In the genomic region with DNA sequence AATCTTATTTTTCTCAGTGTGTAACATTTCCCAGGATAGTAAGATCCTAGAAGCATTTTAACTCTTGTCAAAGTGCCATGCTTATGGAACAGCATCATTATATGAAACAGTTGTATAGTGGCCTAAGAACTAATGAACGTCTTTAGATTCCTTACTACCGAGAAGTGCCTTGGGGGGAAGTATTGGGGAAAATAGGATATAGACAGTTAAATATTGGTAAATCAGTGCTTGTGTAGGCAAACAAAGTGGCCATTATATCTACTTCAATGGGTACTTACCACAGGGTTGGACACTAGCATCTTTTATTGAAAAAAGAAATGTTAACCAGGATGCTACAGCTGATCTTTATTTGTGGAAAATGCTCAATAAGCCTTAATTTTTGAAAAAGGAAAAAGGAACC, we compare ENCODE assay signal across 1 cellular context.
TF ChIP-seq lines count a peak whose summit lies in the region.

No MANE protein-coding gene starts in this region.

TF ChIP-seq in GM23338, 12 proteins besides CTCF, POLR2A, EP300 and RAD21 (continued from another document):
- TF ChIP-seq, protein P1, sequence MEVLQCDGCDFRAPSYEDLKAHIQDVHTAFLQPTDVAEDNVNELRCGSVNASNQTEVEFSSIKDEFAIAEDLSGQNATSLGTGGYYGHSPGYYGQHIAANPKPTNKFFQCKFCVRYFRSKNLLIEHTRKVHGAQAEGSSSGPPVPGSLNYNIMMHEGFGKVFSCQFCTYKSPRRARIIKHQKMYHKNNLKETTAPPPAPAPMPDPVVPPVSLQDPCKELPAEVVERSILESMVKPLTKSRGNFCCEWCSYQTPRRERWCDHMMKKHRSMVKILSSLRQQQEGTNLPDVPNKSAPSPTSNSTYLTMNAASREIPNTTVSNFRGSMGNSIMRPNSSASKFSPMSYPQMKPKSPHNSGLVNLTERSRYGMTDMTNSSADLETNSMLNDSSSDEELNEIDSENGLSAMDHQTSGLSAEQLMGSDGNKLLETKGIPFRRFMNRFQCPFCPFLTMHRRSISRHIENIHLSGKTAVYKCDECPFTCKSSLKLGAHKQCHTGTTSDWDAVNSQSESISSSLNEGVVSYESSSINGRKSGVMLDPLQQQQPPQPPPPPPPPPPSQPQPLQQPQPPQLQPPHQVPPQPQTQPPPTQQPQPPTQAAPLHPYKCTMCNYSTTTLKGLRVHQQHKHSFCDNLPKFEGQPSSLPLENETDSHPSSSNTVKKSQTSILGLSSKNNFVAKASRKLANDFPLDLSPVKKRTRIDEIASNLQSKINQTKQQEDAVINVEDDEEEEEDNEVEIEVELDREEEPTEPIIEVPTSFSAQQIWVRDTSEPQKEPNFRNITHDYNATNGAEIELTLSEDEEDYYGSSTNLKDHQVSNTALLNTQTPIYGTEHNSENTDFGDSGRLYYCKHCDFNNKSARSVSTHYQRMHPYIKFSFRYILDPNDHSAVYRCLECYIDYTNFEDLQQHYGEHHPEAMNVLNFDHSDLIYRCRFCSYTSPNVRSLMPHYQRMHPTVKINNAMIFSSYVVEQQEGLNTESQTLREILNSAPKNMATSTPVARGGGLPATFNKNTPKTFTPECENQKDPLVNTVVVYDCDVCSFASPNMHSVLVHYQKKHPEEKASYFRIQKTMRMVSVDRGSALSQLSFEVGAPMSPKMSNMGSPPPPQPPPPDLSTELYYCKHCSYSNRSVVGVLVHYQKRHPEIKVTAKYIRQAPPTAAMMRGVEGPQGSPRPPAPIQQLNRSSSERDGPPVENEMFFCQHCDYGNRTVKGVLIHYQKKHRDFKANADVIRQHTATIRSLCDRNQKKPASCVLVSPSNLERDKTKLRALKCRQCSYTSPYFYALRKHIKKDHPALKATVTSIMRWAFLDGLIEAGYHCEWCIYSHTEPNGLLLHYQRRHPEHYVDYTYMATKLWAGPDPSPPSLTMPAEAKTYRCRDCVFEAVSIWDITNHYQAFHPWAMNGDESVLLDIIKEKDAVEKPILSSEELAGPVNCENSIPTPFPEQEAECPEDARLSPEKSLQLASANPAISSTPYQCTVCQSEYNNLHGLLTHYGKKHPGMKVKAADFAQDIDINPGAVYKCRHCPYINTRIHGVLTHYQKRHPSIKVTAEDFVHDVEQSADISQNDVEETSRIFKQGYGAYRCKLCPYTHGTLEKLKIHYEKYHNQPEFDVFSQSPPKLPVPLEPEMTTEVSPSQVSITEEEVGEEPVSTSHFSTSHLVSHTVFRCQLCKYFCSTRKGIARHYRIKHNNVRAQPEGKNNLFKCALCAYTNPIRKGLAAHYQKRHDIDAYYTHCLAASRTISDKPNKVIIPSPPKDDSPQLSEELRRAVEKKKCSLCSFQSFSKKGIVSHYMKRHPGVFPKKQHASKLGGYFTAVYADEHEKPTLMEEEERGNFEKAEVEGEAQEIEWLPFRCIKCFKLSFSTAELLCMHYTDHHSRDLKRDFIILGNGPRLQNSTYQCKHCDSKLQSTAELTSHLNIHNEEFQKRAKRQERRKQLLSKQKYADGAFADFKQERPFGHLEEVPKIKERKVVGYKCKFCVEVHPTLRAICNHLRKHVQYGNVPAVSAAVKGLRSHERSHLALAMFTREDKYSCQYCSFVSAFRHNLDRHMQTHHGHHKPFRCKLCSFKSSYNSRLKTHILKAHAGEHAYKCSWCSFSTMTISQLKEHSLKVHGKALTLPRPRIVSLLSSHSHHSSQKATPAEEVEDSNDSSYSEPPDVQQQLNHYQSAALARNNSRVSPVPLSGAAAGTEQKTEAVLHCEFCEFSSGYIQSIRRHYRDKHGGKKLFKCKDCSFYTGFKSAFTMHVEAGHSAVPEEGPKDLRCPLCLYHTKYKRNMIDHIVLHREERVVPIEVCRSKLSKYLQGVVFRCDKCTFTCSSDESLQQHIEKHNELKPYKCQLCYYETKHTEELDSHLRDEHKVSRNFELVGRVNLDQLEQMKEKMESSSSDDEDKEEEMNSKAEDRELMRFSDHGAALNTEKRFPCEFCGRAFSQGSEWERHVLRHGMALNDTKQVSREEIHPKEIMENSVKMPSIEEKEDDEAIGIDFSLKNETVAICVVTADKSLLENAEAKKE (CRISPR knock-in tag; IDR thresholded peaks at IDR 0.05): no peak
